In genomic region chr11:1260023-1260501, GRCh38 we compare ENCODE assay signal across 10 cellular contexts. TPM values are rescaled to one million over a fixed set of nuclear protein-coding genes. Genes with fewer than 3 reads are reported as not detected.
DNase-seq lines count a peak whose midpoint lies in the region; ATAC-seq, FAIRE-seq and TF ChIP-seq lines count a peak whose summit lies in the region.
"Had no signal": no experiment of that assay in that cellular context is flagged by ENCODE, and none has a peak within 500 bp of the region (broad histone marks: within the 10 kb centered on the region; RNA-seq: fewer than 3 reads in every experiment).

No MANE protein-coding gene starts in this region.

- peaks cover 11% of the 10 kb centered on the region in 2 donors for H3K4me1 Mint-ChIP-seq in effector memory CD8-positive, alpha-beta T cell (ENCODE audit: low read depth in 2 of 2)

- CTCF ChIA-PET in Panc1 (lab: Charles Lee) (no interaction called here), GM12878 (lab: Yijun Ruan, JAX) (no interaction called here)

- BruUV-seq in Panc1 (replicated peaks; lab: Mats Ljungman, UMichigan) (no TSS peak), GM12878 (replicated peaks; lab: Mats Ljungman, UMichigan) (no TSS peak)

- DNase-seq in GM12891 (ENCODE audit: insufficient read length, low spot score) (peak; percentile 66), Panc1 (ENCODE audit: low read depth, low spot score) (peak; percentile 13), GM12878 (ENCODE audit: low read depth, low spot score) (no peak), NCI-H446 treated with DMSO at 0.1 percent for 48 hours (lab: John Stamatoyannopoulos, UW) (no peak), NCI-H1092 treated with DMSO at 0.1 percent for 48 hours (lab: John Stamatoyannopoulos, UW) (no peak), HuH-7.5 (ENCODE audit: low spot score) (no peak)
- peak; percentile 28 to 41 (median 39) for DNase-seq in stimulated activated CD4-positive, alpha-beta T cell treated with anti-CD3 and anti-CD28 coated beads, Interleukin-12 subunit alpha, Interleukin-12 subunit beta, amount 100 ng/mL, for 48 hours (ENCODE audit: low read depth in 2 of 3, low spot score in 1 of 3)
- no peak for DNase-seq in effector memory CD8-positive, alpha-beta T cell

- in situ Hi-C loops in Panc1 (cut with HindIII; ENCODE audit: low pct_unique_long_range_greater_than_20kb, low sequenced_read_pairs): no loop called here
- in situ Hi-C loops in GM12878 (cut with MboI): no loop called here

- H3K27me3 Mint-ChIP-seq in effector memory CD8-positive, alpha-beta T cell: no peaks in the 10 kb centered on the region

- peak; percentile 69 for ATAC-seq in Panc1
- peak; percentile 52 for ATAC-seq in GM12878
- ATAC-seq in effector memory CD8-positive, alpha-beta T cell (replicated peaks): no peak

- H3K4me3 Mint-ChIP-seq in effector memory CD8-positive, alpha-beta T cell: no peak overlapping the region

- H4K20me1 ChIP-seq in GM12878 (ENCODE audit: control insufficient read depth, insufficient read depth): no peaks in the 10 kb centered on the region

- TF ChIP-seq EP300 in GM12878 (IDR thresholded peaks at IDR 0.05; ENCODE audit: borderline replicate concordance in 1 of 2, control insufficient read depth in 1 of 2, low read depth in 2 of 2, low read length in 2 of 2): no peak

- intact Hi-C loops in Panc1 (cut with micrococcal nuclease; ENCODE audit: unreplicated experiment): no loop called here
- intact Hi-C loops in GM12878 (cut with micrococcal nuclease; ENCODE audit: unreplicated experiment): no loop called here

- no peak for TF ChIP-seq CTCF in Panc1 (IDR thresholded peaks at IDR 0.05)
- TF ChIP-seq CTCF in GM12878 (IDR thresholded peaks at IDR 0.05 in 2 of 3, conservative IDR thresholded peaks at IDR 0.05 in 1 of 3; ENCODE audit: control insufficient read depth in 2 of 3, extremely low read depth in 1 of 3, insufficient read depth in 1 of 3, low read depth in 3 of 3, low read length in 3 of 3): no peak

- no peak overlapping the region for H2AFZ ChIP-seq in GM12878 (ENCODE audit: control insufficient read depth, low read depth, low read length)

- no peak overlapping the region for H3K4me3 ChIP-seq in Panc1 (ENCODE audit: low read depth in 2 of 2, low read length in 2 of 2)
- H3K4me3 ChIP-seq in GM12878: no peak overlapping the region

- no peak overlapping the region for H3K9ac ChIP-seq in GM12878 (ENCODE audit: control insufficient read depth, insufficient read depth, low read length)
- H3K9ac ChIP-seq: KMS-11 had no signal

- H3K9me3 Mint-ChIP-seq in effector memory CD8-positive, alpha-beta T cell: no peaks in the 10 kb centered on the region

- no peaks in the 10 kb centered on the region for H3K79me2 ChIP-seq in GM12878 (ENCODE audit: control insufficient read depth, insufficient read depth, low read length)

- RAD21 ChIA-PET in GM12878 (lab: Charles Lee; ENCODE audit: unreplicated experiment): no interaction called here

- TF ChIP-seq POLR2A in GM12891 (IDR thresholded peaks at IDR 0.05; ENCODE audit: low read depth, low read length) (no peak), GM12878 (IDR thresholded peaks at IDR 0.05; ENCODE audit: low read depth, low read length) (no peak)

- no peaks in the 10 kb centered on the region for H3K36me3 ChIP-seq in Panc1 (ENCODE audit: control insufficient read depth, insufficient read depth, low read length)
- H3K36me3 ChIP-seq in GM12878 (ENCODE audit: control insufficient read depth in 2 of 2, insufficient read depth in 2 of 2, low read length in 1 of 2): no peaks in the 10 kb centered on the region

- TF ChIP-seq RAD21 in GM12878 (IDR thresholded peaks at IDR 0.05; ENCODE audit: insufficient read depth, low read depth, low read length): no peak

- H3K27ac ChIP-seq in Panc1 (ENCODE audit: low read length) (no peak overlapping the region), GM12878 (ENCODE audit: control insufficient read depth, insufficient read depth) (no peak overlapping the region)
- H3K27ac ChIP-seq: KMS-11 had no signal

- no peak overlapping the region for H3K4me2 ChIP-seq in GM12878 (ENCODE audit: control insufficient read depth, insufficient read depth)
- H3K4me2 ChIP-seq: KMS-11 had no signal

- POLR2A ChIA-PET in Panc1 (lab: Charles Lee): interaction anchor here (0.8 kb wide), 1 partner anchor 51 kb away, joined by 4 read pairs; no protein-coding TSS in a partner anchor
- POLR2A ChIA-PET in GM12878 (lab: Charles Lee): no interaction called here

- H3K27me3 ChIP-seq in Panc1 (ENCODE audit: control insufficient read depth, insufficient read depth, low read length) (no peaks in the 10 kb centered on the region; the same call in 1 of the 2 replicates), GM12878 (replicated peaks in 1 of 2; ENCODE audit: control insufficient read depth in 2 of 2, insufficient read depth in 2 of 2, low read length in 1 of 2) (no peaks in the 10 kb centered on the region)

- WGBS in GM12878 (ENCODE audit: insufficient coverage, insufficient replicate concordance, low lambda C conversion rate, missing lambda C conversion rate): 64% methylated on average over 5 of the region's 10 CpGs

- H3K4me1 ChIP-seq in Panc1 (ENCODE audit: control insufficient read depth, insufficient read depth, low read length) (peaks cover 19% of the 10 kb centered on the region), GM12878 (ENCODE audit: control insufficient read depth, insufficient read depth, low read length) (0 out of 2 replicates have a peak, but pooled peaks cover 2% of the 10 kb centered on the region)

- FAIRE-seq in GM12891 (lab: Jason Lieb, UNC): no peak
- FAIRE-seq in GM12878 (lab: Jason Lieb, UNC): no peak

- SMC1A ChIA-PET in GM12878 (lab: Charles Lee; ENCODE audit: uncharacterized antibody, unreplicated experiment): no interaction called here

- peaks cover 3% of the 10 kb centered on the region for H3K36me3 Mint-ChIP-seq in effector memory CD8-positive, alpha-beta T cell (ENCODE audit: insufficient read depth)

- H3K27ac Mint-ChIP-seq in effector memory CD8-positive, alpha-beta T cell: no peak overlapping the region

- H3K9me3 ChIP-seq in Panc1 (ENCODE audit: control insufficient read depth, insufficient read depth, low read depth, low read length): no peaks in the 10 kb centered on the region
- peaks cover 1% of the 10 kb centered on the region; the same call in 1 of the 3 replicates for H3K9me3 ChIP-seq in GM12878 (replicated peaks; ENCODE audit: control insufficient read depth, insufficient read depth, low read length)

TF ChIP-seq in GM12891, 5 proteins besides CTCF, POLR2A, EP300 and RAD21:
- no peak for TF ChIP-seq PAX5 (IDR thresholded peaks at IDR 0.05; ENCODE audit: insufficient read depth, low read length, severe bottlenecking)
- TF ChIP-seq POLR2AphosphoS5 (IDR thresholded peaks at IDR 0.05; ENCODE audit: low read depth, low read length): no peak
- no peak for TF ChIP-seq POU2F2 (IDR thresholded peaks at IDR 0.05; ENCODE audit: low read depth, low read length)
- TF ChIP-seq TAF1 (IDR thresholded peaks at IDR 0.05; ENCODE audit: low read depth, low read length): no peak

TF ChIP-seq in GM12878, 131 proteins besides CTCF, POLR2A, EP300 and RAD21 (continues in another document):
- TF ChIP-seq, protein P1, sequence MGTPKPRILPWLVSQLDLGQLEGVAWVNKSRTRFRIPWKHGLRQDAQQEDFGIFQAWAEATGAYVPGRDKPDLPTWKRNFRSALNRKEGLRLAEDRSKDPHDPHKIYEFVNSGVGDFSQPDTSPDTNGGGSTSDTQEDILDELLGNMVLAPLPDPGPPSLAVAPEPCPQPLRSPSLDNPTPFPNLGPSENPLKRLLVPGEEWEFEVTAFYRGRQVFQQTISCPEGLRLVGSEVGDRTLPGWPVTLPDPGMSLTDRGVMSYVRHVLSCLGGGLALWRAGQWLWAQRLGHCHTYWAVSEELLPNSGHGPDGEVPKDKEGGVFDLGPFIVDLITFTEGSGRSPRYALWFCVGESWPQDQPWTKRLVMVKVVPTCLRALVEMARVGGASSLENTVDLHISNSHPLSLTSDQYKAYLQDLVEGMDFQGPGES (IDR thresholded peaks at IDR 0.05): no peak

RNA-seq across cellular contexts. Expression of gene MUC5B, which starts 37.2 kb away (rescaled TPM):
- polyA plus RNA-seq in GM12891 (2012; ENCODE audit: low read depth, missing spikeins): 0.12 TPM
- total RNA-seq in Panc1 (2021; ENCODE audit: unreplicated experiment) (1.2 TPM), GM12878 (2014; rRNA removed) (not detected in 2 replicates), GM12878 (2014; rRNA removed; fragmentation: Illumina TruSeq; extraction: Trizol) (not detected in 2 replicates), GM12878 (2021) (1.5 TPM in 2 replicates)
- polyA plus RNA-seq in Panc1 (2012; ENCODE audit: insufficient read length): 0.40 TPM
- total RNA-seq in GM12878 (2013; cell fraction: nucleolus; rRNA removed): not detected in 2 replicates
- 0.03 TPM for polyA plus RNA-seq in GM12878 (2011; ENCODE audit: low read depth)
- polyA plus RNA-seq in GM12878 (2011; rRNA removed) (not detected in 2 replicates), GM12878 (2014; fragmentation: Illumina TruSeq; extraction: Trizol) (not detected in 2 replicates), GM12878 (2014; fragmentation: Nextera tagmentation; extraction: Ambion mirVana) (not detected), GM12878 (2014; rRNA removed) (not detected in 2 replicates), GM12878 (2016; fragmentation: Nextera tagmentation; extraction: Ambion mirVana) (not detected)
- polyA plus RNA-seq in GM12878 (2011; cell fraction: cytosol; rRNA removed): not detected in 2 replicates
- not detected in 2 replicates for polyA plus RNA-seq in GM12878 (2011; cell fraction: nucleus; rRNA removed)
- 0.03 and 0.14 TPM in 2 replicates for polyA plus RNA-seq in GM12878 (2012)
- polyA minus RNA-seq in GM12878 (2011; rRNA and poly(A)+ RNA removed): not detected in 2 replicates
- polyA minus RNA-seq in GM12878 (2011; cell fraction: cytosol; rRNA and poly(A)+ RNA removed): not detected in 2 replicates
- not detected in 2 replicates for polyA minus RNA-seq in GM12878 (2011; cell fraction: nucleus; rRNA and poly(A)+ RNA removed)
- total RNA-seq: kidney epithelial cell had no signal

RNA-seq across cellular contexts. Expression of gene TOLLIP, which starts 49.4 kb away (rescaled TPM):
- polyA plus RNA-seq in GM12891 (2012; ENCODE audit: low read depth, missing spikeins): 16.4 TPM
- 141 TPM for total RNA-seq in Panc1 (2021; ENCODE audit: unreplicated experiment)
- 222 TPM for polyA plus RNA-seq in Panc1 (2012; ENCODE audit: insufficient read length)
- total RNA-seq in GM12878 (2013; cell fraction: nucleolus; rRNA removed): 22.5 and 27.2 TPM in 2 replicates
- 15.4 and 21.2 TPM in 2 replicates for total RNA-seq in GM12878 (2014; rRNA removed)
- total RNA-seq in GM12878 (2014; rRNA removed; fragmentation: Illumina TruSeq; extraction: Trizol): 4.3 and 5.6 TPM in 2 replicates
- 36.5 and 36.8 TPM in 2 replicates for total RNA-seq in GM12878 (2021)
- 7.0 TPM for polyA plus RNA-seq in GM12878 (2011; ENCODE audit: low read depth)
- 10.0 and 26.9 TPM in 2 replicates for polyA plus RNA-seq in GM12878 (2011; rRNA removed)
- polyA plus RNA-seq in GM12878 (2011; cell fraction: cytosol; rRNA removed): 29.3 and 37.1 TPM in 2 replicates
- 54.0 and 62.2 TPM in 2 replicates for polyA plus RNA-seq in GM12878 (2011; cell fraction: nucleus; rRNA removed)
- 20.7 and 23.8 TPM in 2 replicates for polyA plus RNA-seq in GM12878 (2012)
- polyA plus RNA-seq in GM12878 (2014; fragmentation: Illumina TruSeq; extraction: Trizol): 2.0 and 5.3 TPM in 2 replicates
- polyA plus RNA-seq in GM12878 (2014; fragmentation: Nextera tagmentation; extraction: Ambion mirVana): 1 to 10 TPM in 1 of 2 experiments, under 1 TPM in 1; 0.47 to 1.0 TPM
- 22.0 and 29.3 TPM in 2 replicates for polyA plus RNA-seq in GM12878 (2014; rRNA removed)
- 10 to 100 TPM; 31.2 to 39.5 TPM for polyA plus RNA-seq in GM12878 (2016; fragmentation: Nextera tagmentation; extraction: Ambion mirVana)
- 31.4 and 39.1 TPM in 2 replicates for polyA minus RNA-seq in GM12878 (2011; rRNA and poly(A)+ RNA removed)
- polyA minus RNA-seq in GM12878 (2011; cell fraction: cytosol; rRNA and poly(A)+ RNA removed): 11.6 and 13.1 TPM in 2 replicates
- 16.9 and 32.7 TPM in 2 replicates for polyA minus RNA-seq in GM12878 (2011; cell fraction: nucleus; rRNA and poly(A)+ RNA removed)

Comparison
In these comparisons a context has a peak if more than half of its experiments do, and no peak if none do; other contexts are left out.
1. DNase-seq: peak in GM12891 (single experiment), Panc1 (single experiment) and stimulated activated CD4-positive, alpha-beta T cell treated with anti-CD3 and anti-CD28 coated beads, Interleukin-12 subunit alpha, Interleukin-12 subunit beta, amount 100 ng/mL, for 48 hours (3 of 3); none in GM12878 (single experiment), NCI-H446 treated with DMSO at 0.1 percent for 48 hours (single experiment), effector memory CD8-positive, alpha-beta T cell (0 of 3), NCI-H1092 treated with DMSO at 0.1 percent for 48 hours (single experiment) and HuH-7.5 (single experiment).